Comparison of ENCODE assay signal across 8 cellular contexts in the genomic region with DNA sequence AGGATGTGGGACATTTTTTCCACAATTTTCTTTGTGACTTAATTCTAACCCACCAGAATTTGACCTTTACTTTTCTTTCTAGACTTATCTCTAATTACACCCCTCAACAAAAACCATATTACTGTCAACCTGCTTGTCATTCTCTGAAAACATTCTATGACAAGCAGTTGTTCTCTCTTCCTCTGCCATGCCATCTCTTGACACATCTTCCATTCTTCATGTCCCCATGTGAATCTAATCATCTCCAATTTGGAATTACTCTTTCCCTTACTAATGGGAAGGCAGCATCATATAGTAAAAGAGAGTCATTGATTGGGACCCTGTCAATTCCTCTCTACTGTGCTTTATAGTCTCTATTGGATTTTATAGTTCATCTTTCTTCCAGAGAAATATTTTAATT.
"Had no signal": no experiment of that assay in that cellular context is flagged by ENCODE, and none has a peak within 500 bp of the region (broad histone marks: within the 10 kb centered on the region; RNA-seq: fewer than 3 reads in every experiment).

No MANE protein-coding gene starts in this region.

- H3K4me2 ChIP-seq: GM23338 had no signal

- H3K9ac ChIP-seq: GM23248 had no signal

- DNase-seq: GM23248, GOT3, H7, H9, HCEC 1CT, HFFc6 had no signal

- H3K9me3 ChIP-seq: HAP-1 had no signal

- H3K36me3 ChIP-seq: HAP-1 had no signal

- H2AFZ ChIP-seq: GM23248 had no signal

- H3K4me3 ChIP-seq: GM23248, GM23338, HAP-1 had no signal

- H3K27ac ChIP-seq: GM23248 had no signal
